ENCODE assay signal across 14 cellular contexts in the genomic region with DNA sequence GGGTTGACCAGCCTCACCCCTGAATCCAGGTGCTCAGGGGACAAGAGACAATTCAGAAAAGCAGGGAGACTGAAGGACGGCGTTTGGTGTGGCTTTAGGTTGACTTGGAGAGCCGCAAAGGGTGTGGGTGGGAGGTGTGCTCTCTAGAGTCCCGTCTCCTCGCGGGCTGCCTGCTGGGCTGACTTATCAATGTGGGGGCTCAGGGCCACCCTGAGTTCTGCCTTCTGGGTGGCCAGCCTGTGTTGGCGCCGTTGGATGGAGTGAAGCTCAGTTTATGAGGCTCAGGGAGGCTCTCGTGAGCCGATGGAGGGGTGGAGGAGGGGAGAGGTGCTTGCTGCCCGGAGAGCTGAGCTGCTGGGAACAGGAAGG.
"Had no signal": no experiment of that assay in that cellular context is flagged by ENCODE, and none has a peak within 500 bp of the region (broad histone marks: within the 10 kb centered on the region; RNA-seq: fewer than 3 reads in every experiment).

No MANE protein-coding gene starts in this region.

- H3K27me3 Mint-ChIP-seq: activated CD4-positive, alpha-beta T cell treated with anti-CD3 and anti-CD28 coated beads, Interleukin-2, amount 10 ng/mL, durations not matched to agents 7 days and 5 days; activated naive CD4-positive, alpha-beta T cell treated with anti-CD3 and anti-CD28 coated beads, Interleukin-2, amount 10 ng/mL, durations not matched to agents 7 days and 5 days; naive thymus-derived CD4-positive, alpha-beta T cell had no signal

- DNase-seq: activated CD4-positive, alpha-beta T cell treated with anti-CD3 and anti-CD28 coated beads, Interleukin-2, amount 10 ng/mL, durations not matched to agents 7 days and 5 days; activated CD4-positive, CD25-positive, alpha-beta regulatory T cell; activated CD8-positive, alpha-beta memory T cell treated with anti-CD3 and anti-CD28 coated beads for 24 hours; activated naive CD4-positive, alpha-beta T cell treated with anti-CD3 and anti-CD28 coated beads, Interleukin-2, amount 10 ng/mL, durations not matched to agents 7 days and 5 days; body of pancreas; central memory CD4-positive, alpha-beta T cell; immature natural killer cell; left cardiac atrium; lower lobe of right lung; naive thymus-derived CD4-positive, alpha-beta T cell; stimulated activated CD4-positive, alpha-beta T cell treated with anti-CD3 and anti-CD28 coated beads, Interleukin-4, amount 100 ng/mL, for 1 hour; stimulated activated CD8-positive, alpha-beta memory T cell treated with anti-CD3 and anti-CD28 coated beads, Interleukin-4, amount 100 ng/mL, for 48 hours had no signal

- H3K9me3 Mint-ChIP-seq: activated CD4-positive, alpha-beta T cell treated with anti-CD3 and anti-CD28 coated beads, Interleukin-2, amount 10 ng/mL, durations not matched to agents 7 days and 5 days; immature natural killer cell had no signal

- H3K27ac ChIP-seq: body of pancreas, esophagus muscularis mucosa, lower lobe of right lung, vagina had no signal

- H3K27ac Mint-ChIP-seq: activated CD4-positive, alpha-beta T cell treated with anti-CD3 and anti-CD28 coated beads, Interleukin-2, amount 10 ng/mL, durations not matched to agents 7 days and 5 days; activated naive CD4-positive, alpha-beta T cell treated with anti-CD3 and anti-CD28 coated beads, Interleukin-2, amount 10 ng/mL, durations not matched to agents 7 days and 5 days; naive thymus-derived CD4-positive, alpha-beta T cell had no signal

- H3K9me3 ChIP-seq: body of pancreas, esophagus muscularis mucosa, lower lobe of right lung, vagina had no signal

- H3K4me1 Mint-ChIP-seq: activated naive CD4-positive, alpha-beta T cell treated with anti-CD3 and anti-CD28 coated beads, Interleukin-2, amount 10 ng/mL, durations not matched to agents 7 days and 5 days had no signal

- H3K4me3 ChIP-seq: body of pancreas, esophagus muscularis mucosa, lower lobe of right lung, vagina had no signal

- H3K27me3 ChIP-seq: body of pancreas, esophagus muscularis mucosa, vagina had no signal

- H3K4me3 Mint-ChIP-seq: activated CD4-positive, alpha-beta T cell treated with anti-CD3 and anti-CD28 coated beads, Interleukin-2, amount 10 ng/mL, durations not matched to agents 7 days and 5 days; activated naive CD4-positive, alpha-beta T cell treated with anti-CD3 and anti-CD28 coated beads, Interleukin-2, amount 10 ng/mL, durations not matched to agents 7 days and 5 days; immature natural killer cell; naive thymus-derived CD4-positive, alpha-beta T cell had no signal

- ATAC-seq: body of pancreas; left cardiac atrium; lower lobe of right lung; naive thymus-derived CD4-positive, alpha-beta T cell had no signal

- H3K36me3 Mint-ChIP-seq: activated naive CD4-positive, alpha-beta T cell treated with anti-CD3 and anti-CD28 coated beads, Interleukin-2, amount 10 ng/mL, durations not matched to agents 7 days and 5 days; immature natural killer cell had no signal

- H3K4me1 ChIP-seq: body of pancreas, lower lobe of right lung had no signal

- H3K36me3 ChIP-seq: esophagus muscularis mucosa, lower lobe of right lung, vagina had no signal
